ENCODE assay signal across 24 cellular contexts in the genomic region with DNA sequence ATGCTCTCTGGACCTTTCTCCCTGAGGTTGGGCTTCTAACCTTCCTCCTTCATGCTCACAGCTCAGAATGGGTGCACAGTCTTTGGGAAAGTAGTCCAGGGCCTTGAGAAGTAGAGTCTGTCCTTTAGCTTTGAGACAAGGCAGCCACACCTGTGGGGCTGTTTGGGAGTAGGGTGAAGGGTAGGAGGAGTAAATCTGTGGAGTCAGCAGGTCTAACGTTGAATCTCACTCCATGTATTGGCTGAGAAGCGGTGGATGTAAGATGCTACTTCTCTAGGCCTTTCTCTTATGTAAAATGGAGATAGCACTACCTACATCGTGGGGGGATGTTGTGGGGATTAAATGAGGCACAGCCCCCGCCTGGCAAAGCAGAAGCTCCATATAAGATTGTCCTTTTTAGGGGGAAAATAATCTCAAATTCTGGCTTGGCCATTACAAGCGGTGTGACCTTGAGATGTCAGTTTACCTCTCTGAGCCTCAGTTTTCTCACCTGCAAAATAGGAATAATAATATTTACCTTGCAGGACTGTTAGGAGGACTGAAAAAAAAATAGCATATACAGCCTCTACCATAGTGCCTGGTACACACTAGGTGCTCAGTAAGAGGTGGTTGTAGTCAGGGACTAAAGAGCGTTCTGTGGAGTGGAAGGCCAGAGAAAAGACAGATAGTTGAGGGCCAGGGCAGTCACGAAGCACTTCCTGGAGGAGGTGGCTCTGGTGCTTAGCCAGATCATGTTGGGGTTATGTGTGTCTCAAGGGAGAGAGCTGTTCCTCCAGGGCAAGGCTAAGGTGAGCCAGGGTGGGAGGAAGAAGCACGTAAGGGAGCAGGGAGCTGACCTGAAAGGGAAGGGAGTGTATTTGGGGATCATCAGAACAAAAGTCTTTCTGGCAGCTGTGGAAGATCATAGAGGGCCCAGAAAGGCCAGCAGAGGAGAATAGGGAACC.
DNase-seq lines count a peak whose midpoint lies in the region; ATAC-seq, FAIRE-seq and TF ChIP-seq lines count a peak whose summit lies in the region.
"Had no signal": no experiment of that assay in that cellular context is flagged by ENCODE, and none has a peak within 500 bp of the region (broad histone marks: within the 10 kb centered on the region; RNA-seq: fewer than 3 reads in every experiment).

No MANE protein-coding gene starts in this region.

- no peaks in the 10 kb centered on the region for H3K27me3 Mint-ChIP-seq in endothelial cell (ENCODE audit: unreplicated experiment)

- no peak for TF ChIP-seq RAD21 in HepG2 (CRISPR knock-in tag; IDR thresholded peaks at IDR 0.05)

- H3K9me3 Mint-ChIP-seq in endothelial cell (ENCODE audit: unreplicated experiment), result no peaks in the 10 kb centered on the region
- no peaks in the 10 kb centered on the region for H3K9me3 Mint-ChIP-seq in stimulated activated effector memory CD8-positive, alpha-beta T cell treated with anti-CD3 and anti-CD28 coated beads, Interleukin-12 subunit alpha, Interleukin-12 subunit beta, amount 100 ng/mL, for 72 hours

- no peak for FAIRE-seq in HepG2 (lab: Jason Lieb, UNC)
- FAIRE-seq: GM12878 had no signal

- DNase-seq in HepG2 (ENCODE audit: low spot score) (no peak), right lobe of liver (no peak), endothelial cell (ENCODE audit: low spot score) (no peak), EL (no peak), T-helper 2 cell (no peak)
- DNase-seq in stimulated activated effector memory CD8-positive, alpha-beta T cell treated with anti-CD3 and anti-CD28 coated beads, Interleukin-12 subunit alpha, Interleukin-12 subunit beta, amount 100 ng/mL, for 72 hours (ENCODE audit: low spot score in 2 of 2), result no peak
- DNase-seq in stimulated activated CD4-positive, alpha-beta T cell treated with anti-CD3 and anti-CD28 coated beads, Interleukin-15, amount 100 ng/mL, for 24 hours, result no peak
- DNase-seq: C1 segment of cervical spinal cord; CD4-positive, alpha-beta memory T cell; COR-L47; GDM1; GOT3; Kasumi-1; MV-4-11; NCI-H1105 treated with DMSO at 0.1 percent for 48 hours; NCI-H146; NCI-H2029; NCI-H446; NCI-H524 treated with DMSO at 0.1 percent for 48 hours; NCI-H82; NK-92 treated with Interleukin-12 subunit alpha and Interleukin-12 subunit beta, amount 100 ng/mL, for 24 hours; PC-3; SJCRH30 had no signal

- CTCF ChIA-PET in HepG2 (lab: Yijun Ruan, JAX; ENCODE audit: low intra/inter-chr PET ratio, low total read pairs), result no interaction called here

- H3K4me1 Mint-ChIP-seq in endothelial cell (ENCODE audit: unreplicated experiment), result peaks cover 6% of the 10 kb centered on the region
- H3K4me1 Mint-ChIP-seq in stimulated activated effector memory CD8-positive, alpha-beta T cell treated with anti-CD3 and anti-CD28 coated beads, Interleukin-12 subunit alpha, Interleukin-12 subunit beta, amount 100 ng/mL, for 72 hours, result no peaks in the 10 kb centered on the region
- H3K4me1 Mint-ChIP-seq: CD4-positive, alpha-beta memory T cell had no signal

- no peaks in the 10 kb centered on the region for H3K36me3 Mint-ChIP-seq in endothelial cell (ENCODE audit: low read depth, unreplicated experiment)
- H3K36me3 Mint-ChIP-seq in stimulated activated effector memory CD8-positive, alpha-beta T cell treated with anti-CD3 and anti-CD28 coated beads, Interleukin-12 subunit alpha, Interleukin-12 subunit beta, amount 100 ng/mL, for 72 hours, result no peaks in the 10 kb centered on the region
- H3K36me3 Mint-ChIP-seq: CD4-positive, alpha-beta memory T cell had no signal

- no peak for TF ChIP-seq EP300 in HepG2 (IDR thresholded peaks at IDR 0.05; ENCODE audit: low read depth in 2 of 2, low read length in 2 of 2)
- TF ChIP-seq EP300 in HepG2 (CRISPR knock-in tag; IDR thresholded peaks at IDR 0.05; ENCODE audit: borderline replicate concordance), result no peak

- H4K20me1 ChIP-seq in HepG2 (ENCODE audit: insufficient read depth, low read length), result no peaks in the 10 kb centered on the region

- H3K9me3 ChIP-seq in HepG2 (ENCODE audit: low read length), result no peaks in the 10 kb centered on the region
- H3K9me3 ChIP-seq in right lobe of liver, result no peaks in the 10 kb centered on the region
- H3K9me3 ChIP-seq: SJCRH30 had no signal

- peak overlapping the region; percentile 38 for H3K27ac Mint-ChIP-seq in endothelial cell (ENCODE audit: unreplicated experiment)
- peak overlapping the region; percentile 0 for H3K27ac Mint-ChIP-seq in stimulated activated effector memory CD8-positive, alpha-beta T cell treated with anti-CD3 and anti-CD28 coated beads, Interleukin-12 subunit alpha, Interleukin-12 subunit beta, amount 100 ng/mL, for 72 hours
- H3K27ac Mint-ChIP-seq: CD4-positive, alpha-beta memory T cell had no signal

- TF ChIP-seq CTCF in HepG2 (CRISPR knock-in tag; IDR thresholded peaks at IDR 0.05) (no peak), right lobe of liver (IDR thresholded peaks at IDR 0.05) (no peak), endothelial cell (IDR thresholded peaks at IDR 0.05; ENCODE audit: unreplicated experiment) (no peak)

- H3K27me3 ChIP-seq in HepG2 (ENCODE audit: control insufficient read depth in 1 of 2, insufficient read depth in 2 of 2, low read length in 2 of 2) (peaks cover 0 to 3% of the 10 kb centered on the region in 2 experiments; a peak in 2 of 5 replicates), right lobe of liver (no peaks in the 10 kb centered on the region)
- H3K27me3 ChIP-seq: SJCRH30 had no signal

- H3K4me3 ChIP-seq in HepG2 (replicated peaks in 1 of 3; ENCODE audit: insufficient read depth in 1 of 3, low read depth in 2 of 3, low read length in 3 of 3) (no peak overlapping the region), right lobe of liver (no peak overlapping the region)
- H3K4me3 ChIP-seq: GM12878, SJCRH30 had no signal

- TF ChIP-seq POLR2A in HepG2 (IDR thresholded peaks at IDR 0.05; ENCODE audit: insufficient read depth in 1 of 2, low read depth in 2 of 2, low read length in 2 of 2) (no peak), right lobe of liver (IDR thresholded peaks at IDR 0.05) (no peak)

- H3K27ac ChIP-seq in HepG2 (ENCODE audit: extremely low read length, insufficient read depth, low read length) (no peak overlapping the region), right lobe of liver (no peak overlapping the region)
- H3K27ac ChIP-seq: SJCRH30 had no signal

- no peak overlapping the region for H3K4me2 ChIP-seq in HepG2 (ENCODE audit: low read depth, low read length)

- ATAC-seq in HepG2, result no peak
- ATAC-seq in right lobe of liver, result no peak
- no peak for ATAC-seq in stimulated activated effector memory CD8-positive, alpha-beta T cell treated with anti-CD3 and anti-CD28 coated beads, Interleukin-12 subunit alpha, Interleukin-12 subunit beta, amount 100 ng/mL, for 72 hours
- ATAC-seq: GM12878, PC-3 had no signal

- H3K79me2 ChIP-seq in HepG2 (ENCODE audit: insufficient read depth, low read length), result no peaks in the 10 kb centered on the region

- 28% methylated on average over 8 of the region's 8 CpGs for WGBS in HepG2 (ENCODE audit: low lambda C conversion rate)
- 70% methylated on average over 8 of the region's 8 CpGs for WGBS in right lobe of liver (ENCODE audit: insufficient coverage, low coverage, low lambda C conversion rate, missing lambda C conversion rate)

- intact Hi-C loops in HepG2 (cut with micrococcal nuclease; ENCODE audit: unreplicated experiment) (no loop called here), right lobe of liver (cut with DNase I) (no loop called here)

- no peak overlapping the region for H3K4me3 Mint-ChIP-seq in endothelial cell (ENCODE audit: unreplicated experiment)
- H3K4me3 Mint-ChIP-seq in stimulated activated effector memory CD8-positive, alpha-beta T cell treated with anti-CD3 and anti-CD28 coated beads, Interleukin-12 subunit alpha, Interleukin-12 subunit beta, amount 100 ng/mL, for 72 hours, result no peak overlapping the region
- H3K4me3 Mint-ChIP-seq: CD4-positive, alpha-beta memory T cell had no signal

- no peak overlapping the region for H2AFZ ChIP-seq in HepG2 (ENCODE audit: low read length)

- no TSS peak for BruUV-seq in HepG2 (replicated peaks; lab: Mats Ljungman, UMichigan)

- H3K36me3 ChIP-seq in HepG2 (replicated peaks in 1 of 2; ENCODE audit: control insufficient read depth in 1 of 2, insufficient read depth in 2 of 2, low read length in 2 of 2) (no peaks in the 10 kb centered on the region), right lobe of liver (no peaks in the 10 kb centered on the region)
- H3K36me3 ChIP-seq: SJCRH30 had no signal

- POLR2A ChIA-PET in HepG2 (lab: Yijun Ruan, JAX), result no interaction called here

- no peak overlapping the region for H3K9ac ChIP-seq in HepG2 (ENCODE audit: insufficient read depth, low read depth, low read length)

- in situ Hi-C loops in HepG2 (cut with HindIII; ENCODE audit: extremely low pct_ligation_motif_present, low pct_unique_long_range_greater_than_20kb), result no loop called here

- H3K4me1 ChIP-seq in HepG2 (ENCODE audit: insufficient read depth, low read length) (no peaks in the 10 kb centered on the region), right lobe of liver (no peaks in the 10 kb centered on the region)
- H3K4me1 ChIP-seq: SJCRH30 had no signal

TF ChIP-seq in HepG2, 621 proteins besides CTCF, POLR2A, EP300 and RAD21:
- TF ChIP-seq MLLT10 (CRISPR knock-in tag; IDR thresholded peaks at IDR 0.05) (no peak), MAFK (conservative IDR thresholded peaks at IDR 0.05 in 1 of 2, IDR thresholded peaks at IDR 0.05 in 1 of 2; ENCODE audit: low read length in 2 of 2) (peak; percentile 15 to 59; a peak in 2 of 4 replicates)
